In the genomic region with DNA sequence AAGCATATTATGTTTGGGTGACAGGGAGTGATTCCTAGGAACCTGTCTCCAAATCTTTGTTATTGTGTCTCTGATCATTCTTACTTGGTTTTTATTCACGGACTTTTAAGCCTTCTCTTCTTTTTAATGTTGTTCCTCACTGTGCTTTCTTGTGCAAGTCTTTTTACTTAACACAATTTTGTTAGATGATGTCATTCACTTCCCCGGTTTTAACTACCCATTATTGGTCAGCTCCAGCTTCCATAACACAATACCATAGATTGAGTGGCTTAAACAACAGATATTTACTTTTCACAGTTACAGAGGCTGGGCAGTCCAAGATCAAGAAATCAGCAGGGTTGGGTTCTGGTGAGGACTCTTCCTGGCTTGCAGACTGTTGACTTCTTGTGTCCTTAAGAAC, we compare ENCODE assay signal across 20 cellular contexts.
"Had no signal": no experiment of that assay in that cellular context is flagged by ENCODE, and none has a peak within 500 bp of the region (broad histone marks: within the 10 kb centered on the region; RNA-seq: fewer than 3 reads in every experiment).

No MANE protein-coding gene starts in this region.

- H3K4me3 ChIP-seq: adrenal gland, cardiac muscle cell, lower lobe of right lung, mucosa of descending colon, pancreas, psoas muscle, right atrium auricular region, skin epidermis, tibial artery had no signal

- H3K27me3 ChIP-seq: adrenal gland, cardiac muscle cell, pancreas, right atrium auricular region, tibial artery had no signal

- FAIRE-seq: kidney, pancreas, TTC549 had no signal

- H3K4me1 ChIP-seq: adrenal gland, lower lobe of right lung, pancreas, psoas muscle, right atrium auricular region had no signal

- H3K27ac ChIP-seq: adrenal gland, cardiac muscle cell, lower lobe of right lung, pancreas, psoas muscle, right atrium auricular region, skin epidermis, tibial artery had no signal

- H3K36me3 ChIP-seq: adrenal gland, cardiac muscle cell, lower lobe of right lung, pancreas, right atrium auricular region, tibial artery had no signal

- DNase-seq: activated CD8-positive, alpha-beta memory T cell treated with anti-CD3 and anti-CD28 coated beads for 24 hours; activated CD8-positive, alpha-beta memory T cell treated with anti-CD3 and anti-CD28 coated beads, Interleukin-2, amount 50 U/mL, for 4 hours; activated naive CD4-positive, alpha-beta T cell; activated T-cell treated with anti-CD3 and anti-CD28 coated beads, Interleukin-2, amount 50 U/mL, for 24 hours; adrenal gland; effector CD8-positive, alpha-beta T cell; kidney; lower lobe of right lung; mesendoderm; mucosa of descending colon; nephron progenitor cell; pancreas; psoas muscle; stimulated activated CD4-positive, alpha-beta T cell treated with anti-CD3 and anti-CD28 coated beads, Interleukin-1b, Interleukin-23, amount 100 ng/mL, for 48 hours; T-helper 1 cell; tibial artery had no signal

- H3K9me3 ChIP-seq: adrenal gland, lower lobe of right lung, mucosa of descending colon, pancreas, right atrium auricular region, tibial artery had no signal
